In genomic region chr9:7520396-7520795, GRCh38 we compare ENCODE assay signal across 15 cellular contexts.
A peak's percentile ranks its signal among the peaks of the same experiment; 100 is the strongest.
DNase-seq lines count a peak whose midpoint lies in the region; ATAC-seq, FAIRE-seq and TF ChIP-seq lines count a peak whose summit lies in the region.
"Had no signal": no experiment of that assay in that cellular context is flagged by ENCODE, and none has a peak within 500 bp of the region (broad histone marks: within the 10 kb centered on the region; RNA-seq: fewer than 3 reads in every experiment).

No MANE protein-coding gene starts in this region.

- H2AFZ ChIP-seq in hepatocyte: no peak overlapping the region

- POLR2A ChIA-PET in WTC11 (lab: Charles Lee): no interaction called here

- no peaks in the 10 kb centered on the region for H3K9me2 ChIP-seq in hepatocyte (replicated peaks; ENCODE audit: insufficient read depth)

- H3K79me2 ChIP-seq in hepatocyte: no peaks in the 10 kb centered on the region

- no peaks in the 10 kb centered on the region for H3K27me3 ChIP-seq in hepatocyte
- no peaks in the 10 kb centered on the region for H3K27me3 ChIP-seq in small intestine (ENCODE audit: control insufficient read depth in 2 of 2, insufficient read depth in 2 of 2, low read length in 2 of 2)
- H3K27me3 ChIP-seq in foreskin keratinocyte: no peaks in the 10 kb centered on the region
- H3K27me3 ChIP-seq: BE2C had no signal

- no peaks in the 10 kb centered on the region for H3K9me3 ChIP-seq in hepatocyte (ENCODE audit: low read depth)
- H3K9me3 ChIP-seq in small intestine (ENCODE audit: control insufficient read depth, low read depth): no peaks in the 10 kb centered on the region
- H3K9me3 ChIP-seq: BE2C had no signal

- H4K20me1 ChIP-seq in hepatocyte (ENCODE audit: insufficient read depth, poor library complexity, severe bottlenecking): no peaks in the 10 kb centered on the region

- no peaks in the 10 kb centered on the region for H3K36me3 Mint-ChIP-seq in WTC11
- H3K36me3 Mint-ChIP-seq: CD4-positive, alpha-beta memory T cell had no signal

- peak; percentile 21 for TF ChIP-seq CTCF in D721Med (IDR thresholded peaks at IDR 0.05; ENCODE audit: insufficient read depth, missing control alignments)
- no peak for TF ChIP-seq CTCF in WTC11 (IDR thresholded peaks at IDR 0.05)
- no peak for TF ChIP-seq CTCF in hepatocyte (IDR thresholded peaks at IDR 0.05; ENCODE audit: poor library complexity)
- no peak for TF ChIP-seq CTCF in foreskin keratinocyte (conservative IDR thresholded peaks at IDR 0.05)

- no peaks in the 10 kb centered on the region for H3K9me3 Mint-ChIP-seq in WTC11
- H3K9me3 Mint-ChIP-seq: CD4-positive, alpha-beta memory T cell had no signal

- peaks cover 4% of the 10 kb centered on the region for H3K4me1 ChIP-seq in hepatocyte (ENCODE audit: insufficient read depth)
- no peaks in the 10 kb centered on the region for H3K4me1 ChIP-seq in small intestine (ENCODE audit: control insufficient read depth in 2 of 2, insufficient read depth in 1 of 2, low read depth in 1 of 2, low read length in 1 of 2)
- H3K4me1 ChIP-seq in foreskin keratinocyte: no peaks in the 10 kb centered on the region
- H3K4me1 ChIP-seq: BE2C had no signal

- peak overlapping the region; percentile 9 for H3K27ac ChIP-seq in hepatocyte
- no peak overlapping the region for H3K27ac ChIP-seq in small intestine (ENCODE audit: low read depth in 1 of 2, low read length in 1 of 2)
- no peak overlapping the region for H3K27ac ChIP-seq in foreskin keratinocyte
- H3K27ac ChIP-seq: C4-2B had no signal

- no peaks in the 10 kb centered on the region for H3K27me3 Mint-ChIP-seq in WTC11 (ENCODE audit: low read depth)

- no peak overlapping the region for H3K27ac Mint-ChIP-seq in WTC11
- H3K27ac Mint-ChIP-seq: CD4-positive, alpha-beta memory T cell had no signal

- CTCF ChIA-PET in WTC11 (lab: Charles Lee): no interaction called here

- 79% methylated on average over 5 of the region's 5 CpGs for WGBS in hepatocyte (ENCODE audit: low lambda C conversion rate, missing lambda C conversion rate)
- 63 to 68% (median 65%) methylated on average over 5 of the region's 5 CpGs for WGBS in small intestine, 3 donors

- no peak for FAIRE-seq in D721Med (lab: Jason Lieb, UNC)
- no peak for FAIRE-seq in small intestine (lab: Jason Lieb, UNC)
- FAIRE-seq: A204.1, GM18507 had no signal

- DNase-seq in D721Med (ENCODE audit: insufficient read length, low spot score) (no peak), DMS79 treated with DMSO at 0.1 percent for 48 hours (lab: John Stamatoyannopoulos, UW) (peak; percentile 56), WTC11 (ENCODE audit: low spot score) (no peak), hepatocyte (ENCODE audit: low spot score) (no peak), small intestine (no peak), foreskin keratinocyte (no peak), AG20443 (ENCODE audit: low spot score) (no peak)
- DNase-seq: BE2C; CD4-positive, alpha-beta memory T cell; DMS153; H7; IMR-90 had no signal

- ATAC-seq in WTC11 (peak; percentile 46; the same call in 1 of the 2 replicates), foreskin keratinocyte (no peak)

- H3K4me3 Mint-ChIP-seq in WTC11: no peak overlapping the region
- H3K4me3 Mint-ChIP-seq: CD4-positive, alpha-beta memory T cell had no signal

- no peaks in the 10 kb centered on the region for H3K4me1 Mint-ChIP-seq in WTC11
- H3K4me1 Mint-ChIP-seq: CD4-positive, alpha-beta memory T cell had no signal

- no peak overlapping the region for H3K4me3 ChIP-seq in hepatocyte
- no peak overlapping the region for H3K4me3 ChIP-seq in small intestine (ENCODE audit: low read depth in 1 of 2, low read length in 2 of 2)

- no peak overlapping the region for H3K4me2 ChIP-seq in hepatocyte

- H3K36me3 ChIP-seq in hepatocyte (replicated peaks; ENCODE audit: insufficient read depth, low read depth) (no peaks in the 10 kb centered on the region), small intestine (ENCODE audit: control insufficient read depth in 2 of 2, insufficient read depth in 2 of 2, low read length in 2 of 2) (no peaks in the 10 kb centered on the region)
- H3K36me3 ChIP-seq: BE2C had no signal

TF ChIP-seq in WTC11, 78 proteins besides CTCF, POLR2A, EP300 and RAD21:
- TF ChIP-seq E2F5 (CRISPR knock-in tag; IDR thresholded peaks at IDR 0.05) (no peak), FOXP1 (CRISPR knock-in tag; IDR thresholded peaks at IDR 0.05; ENCODE audit: borderline replicate concordance) (no peak), CBFB (CRISPR knock-in tag; IDR thresholded peaks at IDR 0.05; ENCODE audit: low read depth) (no peak), ZNF232 (CRISPR knock-in tag; IDR thresholded peaks at IDR 0.05) (no peak)
